In genomic region chr7:159311172-159311494, GRCh38 we compare ENCODE assay signal across 25 cellular contexts.
DNase-seq lines count a peak whose midpoint lies in the region; ATAC-seq, FAIRE-seq and TF ChIP-seq lines count a peak whose summit lies in the region.
"Had no signal": no experiment of that assay in that cellular context is flagged by ENCODE, and none has a peak within 500 bp of the region (broad histone marks: within the 10 kb centered on the region; RNA-seq: fewer than 3 reads in every experiment).

No MANE protein-coding gene starts in this region.

- peaks cover 0 to 3% (median 0%) of the 10 kb centered on the region in 5 donors for H3K9me3 Mint-ChIP-seq in CD8-positive, alpha-beta memory T cell
- H3K9me3 Mint-ChIP-seq: CD4-positive, alpha-beta T cell had no signal

- H3K27me3 Mint-ChIP-seq in CD8-positive, alpha-beta memory T cell, result peaks cover 2 to 26% of the 10 kb centered on the region in 2 donors

- POLR2A ChIA-PET in HepG2 (lab: Yijun Ruan, JAX), result no interaction called here
- POLR2A ChIA-PET in CD8-positive, alpha-beta memory T cell (lab: Charles Lee), result no interaction called here

- TF ChIP-seq POLR2A in HepG2 (IDR thresholded peaks at IDR 0.05; ENCODE audit: insufficient read depth in 1 of 2, low read depth in 2 of 2, low read length in 2 of 2) (no peak), right lobe of liver (IDR thresholded peaks at IDR 0.05) (no peak)

- peak overlapping the region; percentile 39 for H3K27ac ChIP-seq in HepG2 (ENCODE audit: extremely low read length, insufficient read depth, low read length)
- no peak overlapping the region for H3K27ac ChIP-seq in right lobe of liver
- H3K27ac ChIP-seq in mammary epithelial cell (ENCODE audit: insufficient read depth, low read depth, low read length), result no peak overlapping the region
- peak overlapping the region; percentile 20 for H3K27ac ChIP-seq in keratinocyte (ENCODE audit: control insufficient read depth, insufficient read depth, low read length)
- H3K27ac ChIP-seq in CD8-positive, alpha-beta memory T cell (ENCODE audit: low read depth, low read length), result no peak overlapping the region
- H3K27ac ChIP-seq: BLaER1 treated with 17β-estradiol and CSF1 and Interleukin-3, amounts not matched to agents 10 nM and 100 nM; GM23248 had no signal

- H3K36me3 ChIP-seq in HepG2 (replicated peaks in 1 of 2; ENCODE audit: control insufficient read depth in 1 of 2, insufficient read depth in 2 of 2, low read length in 2 of 2), result no peaks in the 10 kb centered on the region
- H3K36me3 ChIP-seq in right lobe of liver, result no peaks in the 10 kb centered on the region
- H3K36me3 ChIP-seq in mammary epithelial cell (ENCODE audit: insufficient read depth, low read length), result no peaks in the 10 kb centered on the region
- no peaks in the 10 kb centered on the region for H3K36me3 ChIP-seq in keratinocyte (ENCODE audit: control insufficient read depth in 2 of 2, extremely low read depth in 1 of 2, insufficient read depth in 2 of 2, low read length in 2 of 2)
- H3K36me3 ChIP-seq in CD8-positive, alpha-beta memory T cell (ENCODE audit: insufficient read depth, low read length), result no peaks in the 10 kb centered on the region
- H3K36me3 ChIP-seq: BE2C; BLaER1 treated with 17β-estradiol and CSF1 and Interleukin-3, amounts not matched to agents 10 nM and 100 nM had no signal

- H3K27ac Mint-ChIP-seq in CD8-positive, alpha-beta memory T cell, result no peak overlapping the region
- H3K27ac Mint-ChIP-seq: CD14-positive monocyte; CD4-positive, alpha-beta T cell; H9 had no signal

- H3K4me3 Mint-ChIP-seq in CD8-positive, alpha-beta memory T cell, result no peak overlapping the region
- H3K4me3 Mint-ChIP-seq: CD14-positive monocyte; CD4-positive, alpha-beta T cell; H9 had no signal

- peaks cover 12% of the 10 kb centered on the region for H3K4me1 ChIP-seq in HepG2 (ENCODE audit: insufficient read depth, low read length)
- no peaks in the 10 kb centered on the region for H3K4me1 ChIP-seq in right lobe of liver
- H3K4me1 ChIP-seq in mammary epithelial cell (ENCODE audit: insufficient read depth, low read length), result peaks cover 6% of the 10 kb centered on the region
- peaks cover 11% of the 10 kb centered on the region for H3K4me1 ChIP-seq in keratinocyte (ENCODE audit: control insufficient read depth, extremely low read depth, insufficient read depth, low read length)
- no peaks in the 10 kb centered on the region for H3K4me1 ChIP-seq in CD8-positive, alpha-beta memory T cell (ENCODE audit: insufficient read depth, low read length)
- H3K4me1 ChIP-seq: A549 had no signal

- H3K9me1 ChIP-seq in keratinocyte (ENCODE audit: control insufficient read depth, extremely low read depth, insufficient read depth, low read length), result no peaks in the 10 kb centered on the region

- no peak overlapping the region for H3K4me2 ChIP-seq in HepG2 (ENCODE audit: low read depth, low read length)
- H3K4me2 ChIP-seq in mammary epithelial cell (ENCODE audit: insufficient read depth, low read depth, low read length), result no peak overlapping the region
- H3K4me2 ChIP-seq in keratinocyte (ENCODE audit: control insufficient read depth, extremely low read depth, insufficient read depth, low read depth, low read length), result peak overlapping the region; percentile 41
- H3K4me2 ChIP-seq: A549; BLaER1 treated with 17β-estradiol and CSF1 and Interleukin-3, amounts not matched to agents 10 nM and 100 nM had no signal

- TF ChIP-seq CTCF in HepG2 (CRISPR knock-in tag; IDR thresholded peaks at IDR 0.05) (no peak), right lobe of liver (IDR thresholded peaks at IDR 0.05) (no peak), mammary epithelial cell (conservative IDR thresholded peaks at IDR 0.05 in 1 of 2, IDR thresholded peaks at IDR 0.05 in 1 of 2; ENCODE audit: extremely low read depth in 1 of 2, insufficient read depth in 1 of 2, low read depth in 1 of 2, low read length in 2 of 2) (no peak), keratinocyte (optimal IDR thresholded peaks at IDR 0.05 in 1 of 3, IDR thresholded peaks at IDR 0.05 in 1 of 3, conservative IDR thresholded peaks at IDR 0.05 in 1 of 3; ENCODE audit: extremely low read depth in 1 of 3, insufficient read depth in 2 of 3, low read length in 3 of 3) (no peak)

- BruUV-seq in HepG2 (replicated peaks; lab: Mats Ljungman, UMichigan) (TSS peak; percentile 94), mammary epithelial cell (replicated peaks; lab: Mats Ljungman, UMichigan) (no TSS peak)

- H4K20me1 ChIP-seq in HepG2 (ENCODE audit: insufficient read depth, low read length) (no peaks in the 10 kb centered on the region), mammary epithelial cell (ENCODE audit: insufficient read depth, low read length) (no peaks in the 10 kb centered on the region), keratinocyte (ENCODE audit: control insufficient read depth, extremely low read depth, insufficient read depth, low read length) (no peaks in the 10 kb centered on the region)
- H4K20me1 ChIP-seq: BLaER1 treated with 17β-estradiol and CSF1 and Interleukin-3, amounts not matched to agents 10 nM and 100 nM had no signal

- ATAC-seq in HepG2 (no peak), right lobe of liver (no peak), HG03196 (IDR thresholded peaks at IDR 0.05; ENCODE audit: unreplicated experiment) (no peak)
- ATAC-seq: A549, HCT116 had no signal

- peaks cover 0 to 20% (median 0%) of the 10 kb centered on the region in 3 donors for H3K36me3 Mint-ChIP-seq in CD8-positive, alpha-beta memory T cell
- H3K36me3 Mint-ChIP-seq: CD14-positive monocyte had no signal

- H3K4me3 ChIP-seq in HepG2 (replicated peaks in 1 of 3; ENCODE audit: insufficient read depth in 1 of 3, low read depth in 2 of 3, low read length in 3 of 3), result no peak overlapping the region
- H3K4me3 ChIP-seq in right lobe of liver, result no peak overlapping the region
- no peak overlapping the region for H3K4me3 ChIP-seq in mammary epithelial cell (replicated peaks in 1 of 3; ENCODE audit: insufficient read depth in 1 of 3, low read depth in 2 of 3, low read length in 3 of 3)
- no peak overlapping the region for H3K4me3 ChIP-seq in keratinocyte (ENCODE audit: control insufficient read depth in 2 of 3, extremely low read depth in 1 of 3, insufficient read depth in 2 of 3, low read depth in 1 of 3, low read length in 3 of 3)
- no peak overlapping the region for H3K4me3 ChIP-seq in CD8-positive, alpha-beta memory T cell (ENCODE audit: low read length)
- H3K4me3 ChIP-seq: A549; BLaER1 treated with 17β-estradiol and CSF1 and Interleukin-3, amounts not matched to agents 10 nM and 100 nM; GM23248 had no signal

- in situ Hi-C loops in HepG2 (cut with HindIII; ENCODE audit: extremely low pct_ligation_motif_present, low pct_unique_long_range_greater_than_20kb) (no loop called here), mammary epithelial cell (cut with MboI; ENCODE audit: low sequenced_read_pairs in 2 of 2) (no loop called here)

- TF ChIP-seq RAD21 in HepG2 (CRISPR knock-in tag; IDR thresholded peaks at IDR 0.05), result no peak

- H3K9me3 ChIP-seq in HepG2 (ENCODE audit: low read length), result peaks cover 17% of the 10 kb centered on the region
- H3K9me3 ChIP-seq in right lobe of liver, result no peaks in the 10 kb centered on the region
- no peaks in the 10 kb centered on the region for H3K9me3 ChIP-seq in mammary epithelial cell (replicated peaks; ENCODE audit: insufficient read depth, low read length)
- no peaks in the 10 kb centered on the region for H3K9me3 ChIP-seq in keratinocyte (ENCODE audit: control insufficient read depth, low read depth, low read length)
- no peaks in the 10 kb centered on the region for H3K9me3 ChIP-seq in CD8-positive, alpha-beta memory T cell (ENCODE audit: low read length)
- H3K9me3 ChIP-seq: A549, BE2C had no signal

- no peak for FAIRE-seq in HepG2 (lab: Jason Lieb, UNC)
- FAIRE-seq in keratinocyte (lab: Jason Lieb, UNC), result no peak
- FAIRE-seq: A549, GM12891, GM18507, H1 had no signal

- H3K79me2 ChIP-seq in HepG2 (ENCODE audit: insufficient read depth, low read length) (no peaks in the 10 kb centered on the region), mammary epithelial cell (ENCODE audit: insufficient read depth, low read length) (no peaks in the 10 kb centered on the region), keratinocyte (ENCODE audit: control insufficient read depth, insufficient read depth, low read length) (no peaks in the 10 kb centered on the region)

- no peaks in the 10 kb centered on the region for H3K4me1 Mint-ChIP-seq in CD8-positive, alpha-beta memory T cell
- H3K4me1 Mint-ChIP-seq: CD14-positive monocyte, H9 had no signal

- H3K9ac ChIP-seq in HepG2 (ENCODE audit: insufficient read depth, low read depth, low read length) (no peak overlapping the region), mammary epithelial cell (ENCODE audit: insufficient read depth, low read length) (no peak overlapping the region), keratinocyte (ENCODE audit: control insufficient read depth, extremely low read depth, insufficient read depth, low read length) (no peak overlapping the region)
- H3K9ac ChIP-seq: BLaER1 treated with 17β-estradiol and CSF1 and Interleukin-3, amounts not matched to agents 10 nM and 100 nM; GM23248 had no signal

- no peak overlapping the region for H2AFZ ChIP-seq in HepG2 (ENCODE audit: low read length)
- H2AFZ ChIP-seq in mammary epithelial cell (ENCODE audit: low read depth, low read length), result peak overlapping the region; percentile 59
- H2AFZ ChIP-seq in keratinocyte (ENCODE audit: control insufficient read depth, low read length), result peak overlapping the region; percentile 83
- H2AFZ ChIP-seq: GM23248 had no signal

- 33% methylated on average over 1 of the region's 1 CpG for WGBS in HepG2 (ENCODE audit: low lambda C conversion rate)
- no CpG with 5 or more reads among the region's 1 CpG for WGBS in right lobe of liver (ENCODE audit: insufficient coverage, low coverage, low lambda C conversion rate, missing lambda C conversion rate)
- 82% methylated on average over 1 of the region's 1 CpG for WGBS in mammary epithelial cell (ENCODE audit: low coverage, missing lambda C conversion rate)

- dilution Hi-C loops in mammary epithelial cell (cut with HindIII; ENCODE audit: low sequenced_read_pairs) (no loop called here), keratinocyte (cut with MboI; ENCODE audit: extremely low pct_ligation_motif_present, low sequenced_read_pairs) (no loop called here)

- H3K27me3 ChIP-seq in HepG2 (ENCODE audit: control insufficient read depth in 1 of 2, insufficient read depth in 2 of 2, low read length in 2 of 2) (no peaks in the 10 kb centered on the region), right lobe of liver (no peaks in the 10 kb centered on the region), mammary epithelial cell (ENCODE audit: insufficient read depth, low read length) (no peaks in the 10 kb centered on the region), keratinocyte (ENCODE audit: control insufficient read depth, extremely low read depth, insufficient read depth, low read length) (no peaks in the 10 kb centered on the region)
- H3K27me3 ChIP-seq in CD8-positive, alpha-beta memory T cell (ENCODE audit: insufficient read depth, low read length, poor library complexity, severe bottlenecking), result no peaks in the 10 kb centered on the region
- H3K27me3 ChIP-seq: BE2C; BLaER1 treated with 17β-estradiol and CSF1 and Interleukin-3, amounts not matched to agents 10 nM and 100 nM had no signal

- intact Hi-C loops in HepG2 (cut with micrococcal nuclease; ENCODE audit: unreplicated experiment) (no loop called here), right lobe of liver (cut with DNase I) (no loop called here), mammary epithelial cell (cut with micrococcal nuclease) (no loop called here)

- DNase-seq in HepG2 (ENCODE audit: low spot score), result no peak
- DNase-seq in right lobe of liver, result no peak
- DNase-seq in mammary epithelial cell, result no peak
- no peak for DNase-seq in keratinocyte (ENCODE audit: low read depth, low spot score)
- DNase-seq in CD8-positive, alpha-beta memory T cell, result no peak
- DNase-seq in H4 (ENCODE audit: low spot score), result no peak
- DNase-seq: 8988T; ACHN; AML-193; BE2C; Calu3; CD4-positive, alpha-beta T cell; COR-L47; DMS79 treated with DMSO at 0.1 percent for 48 hours; GF-D8; GM23248; H9 had no signal

- CTCF ChIA-PET in HepG2 (lab: Yijun Ruan, JAX; ENCODE audit: low intra/inter-chr PET ratio, low total read pairs), result no interaction called here
- CTCF ChIA-PET in mammary epithelial cell (lab: Charles Lee; ENCODE audit: low non-redundant PET), result no interaction called here
- CTCF ChIA-PET in CD8-positive, alpha-beta memory T cell (lab: Charles Lee), result no interaction called here

- TF ChIP-seq EP300 in HepG2 (IDR thresholded peaks at IDR 0.05; ENCODE audit: low read depth in 2 of 2, low read length in 2 of 2) (no peak), HepG2 (CRISPR knock-in tag; IDR thresholded peaks at IDR 0.05; ENCODE audit: borderline replicate concordance) (no peak)

Comparison
In these comparisons a context has a peak if more than half of its experiments do, and no peak if none do; other contexts are left out.
1. H3K27ac ChIP-seq: peak in HepG2 (single experiment) and keratinocyte (single experiment); none in right lobe of liver (0 of 3), mammary epithelial cell (single experiment) and CD8-positive, alpha-beta memory T cell (single experiment).